ENCODE assay signal across 17 cellular contexts in the genomic region with DNA sequence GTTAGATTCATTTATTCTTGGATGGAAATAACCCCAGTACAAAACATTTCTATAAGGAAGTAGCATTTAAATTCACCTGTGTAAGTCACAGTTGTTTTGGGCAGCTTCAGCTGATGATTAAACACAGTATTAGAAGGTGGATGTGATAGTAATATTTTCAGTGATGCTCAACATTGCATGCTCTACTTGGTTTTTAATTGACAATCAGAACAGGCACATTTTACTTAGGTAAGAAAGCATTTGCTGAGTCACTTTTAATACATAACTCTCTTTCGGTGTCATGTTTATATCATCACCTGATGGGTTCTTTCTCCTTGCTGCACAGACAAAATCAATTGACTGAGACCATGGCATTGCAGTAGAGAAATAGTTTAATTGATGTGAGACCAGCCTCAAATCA.
DNase-seq lines count a peak whose midpoint lies in the region; ATAC-seq and TF ChIP-seq lines count a peak whose summit lies in the region.
"Had no signal": no experiment of that assay in that cellular context is flagged by ENCODE, and none has a peak within 500 bp of the region (broad histone marks: within the 10 kb centered on the region; RNA-seq: fewer than 3 reads in every experiment).

No MANE protein-coding gene starts in this region.

- ATAC-seq in activated T-helper 17 cell treated with anti-CD3 and anti-CD28 coated beads, Interleukin-2, amount 50 U/mL, for 72 hours (replicated peaks): peak; percentile 16
- no peak for ATAC-seq in HG03378 (IDR thresholded peaks at IDR 0.05; ENCODE audit: unreplicated experiment)
- ATAC-seq in GM21381 (IDR thresholded peaks at IDR 0.05; ENCODE audit: unreplicated experiment): no peak

- H3K36me3 Mint-ChIP-seq in activated T-helper 17 cell treated with anti-CD3 and anti-CD28 coated beads, Interleukin-2, amount 50 U/mL, for 72 hours (ENCODE audit: low read depth): no peaks in the 10 kb centered on the region
- H3K36me3 Mint-ChIP-seq: CD4-positive, alpha-beta memory T cell had no signal

- H3K4me1 Mint-ChIP-seq in activated T-helper 17 cell treated with anti-CD3 and anti-CD28 coated beads, Interleukin-2, amount 50 U/mL, for 72 hours: peaks cover 4% of the 10 kb centered on the region

- H3K27ac Mint-ChIP-seq in activated T-helper 17 cell treated with anti-CD3 and anti-CD28 coated beads, Interleukin-2, amount 50 U/mL, for 72 hours: no peak overlapping the region
- H3K27ac Mint-ChIP-seq: CD4-positive, alpha-beta memory T cell; HFFc6 had no signal

- 0 out of 2 replicates have a peak overlapping the region, but pooled peaks have one; percentile 5 for H3K4me2 ChIP-seq in OCI-LY3 (ENCODE audit: low read length)

- peaks cover 33% of the 10 kb centered on the region for H3K4me1 ChIP-seq in OCI-LY3 (ENCODE audit: low read length)
- H3K4me1 ChIP-seq: HAP-1 had no signal

- H3K27ac ChIP-seq in OCI-LY3 (ENCODE audit: low read length): peak overlapping the region; percentile 91

- H3K9me3 ChIP-seq in OCI-LY3 (ENCODE audit: insufficient read depth, low read length): peaks cover 29% of the 10 kb centered on the region
- H3K9me3 ChIP-seq: HAP-1 had no signal

- H3K9me3 Mint-ChIP-seq in activated T-helper 17 cell treated with anti-CD3 and anti-CD28 coated beads, Interleukin-2, amount 50 U/mL, for 72 hours: peaks cover 8% of the 10 kb centered on the region

- H3K27me3 Mint-ChIP-seq in activated T-helper 17 cell treated with anti-CD3 and anti-CD28 coated beads, Interleukin-2, amount 50 U/mL, for 72 hours: peaks cover 3% of the 10 kb centered on the region
- H3K27me3 Mint-ChIP-seq: CD4-positive, alpha-beta memory T cell had no signal

- H3K79me2 ChIP-seq in OCI-LY3 (ENCODE audit: low read length): no peaks in the 10 kb centered on the region

- H3K4me3 Mint-ChIP-seq in activated T-helper 17 cell treated with anti-CD3 and anti-CD28 coated beads, Interleukin-2, amount 50 U/mL, for 72 hours: no peak overlapping the region
- H3K4me3 Mint-ChIP-seq: CD4-positive, alpha-beta memory T cell; HFFc6 had no signal

- no peaks in the 10 kb centered on the region for H4K20me1 ChIP-seq in OCI-LY3 (ENCODE audit: insufficient read depth, low read length)

- H3K4me3 ChIP-seq in OCI-LY3 (ENCODE audit: low read length): no peak overlapping the region
- no peak overlapping the region for H3K4me3 ChIP-seq in epithelial cell of esophagus (ENCODE audit: low read length)
- H3K4me3 ChIP-seq: HAP-1 had no signal

- peaks cover 29% of the 10 kb centered on the region for H3K36me3 ChIP-seq in OCI-LY3 (replicated peaks; ENCODE audit: low read depth, low read length)
- H3K36me3 ChIP-seq: HAP-1 had no signal

- no peak overlapping the region for H2AFZ ChIP-seq in OCI-LY3 (ENCODE audit: low read depth, low read length)

- H3K27me3 ChIP-seq in OCI-LY3 (ENCODE audit: low read depth, low read length): no peaks in the 10 kb centered on the region

- peak; percentile 46 for DNase-seq in epithelial cell of esophagus (ENCODE audit: low read depth)
- DNase-seq in kidney tubule cell (ENCODE audit: low spot score): peak; percentile 78
- no peak for DNase-seq in NCI-H2029 treated with DMSO at 0.1 percent for 48 hours (lab: John Stamatoyannopoulos, UW)
- no peak for DNase-seq in DMS79 (lab: John Stamatoyannopoulos, UW)
- DNase-seq: C1 segment of cervical spinal cord; Calu3; CD4-positive, alpha-beta memory T cell; COR-L47; DMS53; DND-41; GOT3; HFFc6 had no signal

- H3K9ac ChIP-seq in OCI-LY3 (ENCODE audit: low read length): 0 out of 2 replicates have a peak overlapping the region, but pooled peaks have one; percentile 17

- TF ChIP-seq CTCF in OCI-LY3 (IDR thresholded peaks at IDR 0.05; ENCODE audit: low read depth, low read length) (no peak), epithelial cell of esophagus (IDR thresholded peaks at IDR 0.05; ENCODE audit: insufficient read depth, low read depth, low read length, missing control alignments) (no peak)

Comparison
In these comparisons a context has a peak if more than half of its experiments do, and no peak if none do; other contexts are left out.
1. DNase-seq: peak in epithelial cell of esophagus (single experiment) and kidney tubule cell (single experiment); none in NCI-H2029 treated with DMSO at 0.1 percent for 48 hours (single experiment) and DMS79 (single experiment).